26 cellular contexts compared by ENCODE assay signal in the genomic region with DNA sequence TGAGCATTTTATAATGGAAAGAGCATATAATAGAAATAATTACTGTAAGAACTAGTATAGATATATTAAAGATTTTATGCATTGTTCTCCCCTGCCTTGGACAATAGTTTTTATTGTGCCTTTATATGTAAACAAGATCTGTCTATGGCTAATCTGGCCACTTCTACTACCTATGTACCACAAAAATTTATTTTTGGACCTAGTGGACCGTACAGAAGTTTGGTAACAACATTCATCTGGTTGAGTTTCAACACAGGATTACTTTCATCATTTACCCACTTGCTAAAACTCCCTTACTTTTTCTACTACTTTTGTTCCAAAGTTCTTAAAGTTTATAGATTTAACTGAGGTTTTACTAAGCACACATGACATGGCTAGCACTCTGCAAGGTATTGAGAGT.
"Had no signal": no experiment of that assay in that cellular context is flagged by ENCODE, and none has a peak within 500 bp of the region (broad histone marks: within the 10 kb centered on the region; RNA-seq: fewer than 3 reads in every experiment).

No MANE protein-coding gene starts in this region.

- H2AFZ ChIP-seq: parathyroid adenoma had no signal

- H3K9me3 Mint-ChIP-seq: naive thymus-derived CD8-positive, alpha-beta T cell; nephron; stimulated activated memory B cell treated with anti-CD40 and anti-IgM and Interleukin-4, amounts not matched to agents 10 μg/mL and 1 μg/mL and 100 μg/mL, for 72 hours; stimulated activated naive CD8-positive, alpha-beta T cell treated with anti-CD3 and anti-CD28 coated beads, Interleukin-15, amount 100 ng/mL, for 72 hours; type B pancreatic cell had no signal

- H3K4me3 ChIP-seq: lower lobe of right lung, sigmoid colon, smooth muscle cell, tibial nerve, uterus had no signal

- H3K27ac ChIP-seq: lower lobe of right lung, parathyroid adenoma, sigmoid colon, tibial nerve, uterus had no signal

- H3K4me1 ChIP-seq: lower lobe of right lung, sigmoid colon, uterus had no signal

- H3K36me3 Mint-ChIP-seq: stimulated activated memory B cell treated with anti-CD40 and anti-IgM and Interleukin-4, amounts not matched to agents 10 μg/mL and 1 μg/mL and 100 μg/mL, for 72 hours; type B pancreatic cell had no signal

- ATAC-seq: left ventricle myocardium superior; lower lobe of right lung; naive thymus-derived CD8-positive, alpha-beta T cell; right cardiac atrium; stimulated activated memory B cell treated with anti-CD40 and anti-IgM and Interleukin-4, amounts not matched to agents 10 μg/mL and 1 μg/mL and 100 μg/mL, for 72 hours; stimulated activated naive CD8-positive, alpha-beta T cell treated with anti-CD3 and anti-CD28 coated beads, Interleukin-15, amount 100 ng/mL, for 72 hours had no signal

- H3K4me3 Mint-ChIP-seq: naive thymus-derived CD8-positive, alpha-beta T cell; nephron; neural crest cell; stimulated activated memory B cell treated with anti-CD40 and anti-IgM and Interleukin-4, amounts not matched to agents 10 μg/mL and 1 μg/mL and 100 μg/mL, for 72 hours; stimulated activated naive CD8-positive, alpha-beta T cell treated with anti-CD3 and anti-CD28 coated beads, Interleukin-15, amount 100 ng/mL, for 72 hours; type B pancreatic cell had no signal

- H3K36me3 ChIP-seq: lower lobe of right lung, sigmoid colon, tibial nerve, uterus had no signal

- H3K27me3 Mint-ChIP-seq: naive thymus-derived CD8-positive, alpha-beta T cell; stimulated activated memory B cell treated with anti-CD40 and anti-IgM and Interleukin-4, amounts not matched to agents 10 μg/mL and 1 μg/mL and 100 μg/mL, for 72 hours; stimulated activated naive CD8-positive, alpha-beta T cell treated with anti-CD3 and anti-CD28 coated beads, Interleukin-15, amount 100 ng/mL, for 72 hours; type B pancreatic cell had no signal

- H3K4me2 ChIP-seq: smooth muscle cell had no signal

- H3K79me2 ChIP-seq: parathyroid adenoma had no signal

- H3K27ac Mint-ChIP-seq: naive thymus-derived CD8-positive, alpha-beta T cell; nephron; stimulated activated memory B cell treated with anti-CD40 and anti-IgM and Interleukin-4, amounts not matched to agents 10 μg/mL and 1 μg/mL and 100 μg/mL, for 72 hours; stimulated activated naive CD8-positive, alpha-beta T cell treated with anti-CD3 and anti-CD28 coated beads, Interleukin-15, amount 100 ng/mL, for 72 hours; type B pancreatic cell had no signal

- DNase-seq: hypothalamus; islet precursor cell; left ventricle myocardium superior; lower lobe of right lung; mammary epithelial cell; mesenchymal stem cell; naive thymus-derived CD8-positive, alpha-beta T cell; nucleus accumbens; retina; right cardiac atrium; sigmoid colon; stimulated activated CD4-positive, alpha-beta T cell treated with anti-CD3 and anti-CD28 coated beads, Interleukin-1b, Interleukin-23, amount 100 ng/mL, for 48 hours; stimulated activated CD4-positive, alpha-beta T cell treated with anti-CD3 and anti-CD28 coated beads, Interleukin-2, amount 100 ng/mL, for 48 hours; stimulated activated CD4-positive, alpha-beta T cell treated with anti-CD3 and anti-CD28 coated beads, Interleukin-4, amount 100 ng/mL, for 4 hours; stimulated activated CD8-positive, alpha-beta memory T cell treated with anti-CD3 and anti-CD28 coated beads, Interleukin-4, amount 100 ng/mL, for 48 hours; stimulated activated naive CD4-positive, alpha-beta T cell treated with Interleukin-2 at 50 U/mL for 16 hours; stimulated activated naive CD8-positive, alpha-beta T cell treated with anti-CD3 and anti-CD28 coated beads, Interleukin-15, amount 100 ng/mL, for 72 hours; substantia nigra; uterus had no signal

- H3K27me3 ChIP-seq: sigmoid colon, tibial nerve, uterus had no signal

- H3K9ac ChIP-seq: parathyroid adenoma had no signal

- H3K9me3 ChIP-seq: lower lobe of right lung, sigmoid colon, tibial nerve, uterus had no signal

- H3K4me1 Mint-ChIP-seq: nephron; neural crest cell; stimulated activated memory B cell treated with anti-CD40 and anti-IgM and Interleukin-4, amounts not matched to agents 10 μg/mL and 1 μg/mL and 100 μg/mL, for 72 hours had no signal
